In the genomic region with DNA sequence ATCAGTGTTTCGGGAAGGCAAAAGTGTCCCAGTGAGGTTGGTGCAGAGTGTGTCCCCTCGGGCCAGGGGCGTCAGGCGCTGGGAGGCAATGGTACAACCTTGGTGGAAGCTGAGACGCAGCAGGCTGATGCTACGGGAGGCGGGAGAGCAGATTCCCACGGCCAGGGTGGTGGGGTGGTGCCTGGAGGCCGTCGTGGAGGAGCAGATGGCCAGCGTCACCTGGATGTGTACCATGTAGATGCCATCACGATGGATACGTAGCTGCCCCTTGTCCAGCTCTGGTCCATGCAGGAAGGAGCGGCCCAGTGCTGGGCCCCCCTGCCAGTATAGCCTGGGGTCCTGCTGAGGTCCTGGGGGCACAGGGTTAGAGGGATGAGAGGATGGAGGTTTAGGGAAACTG, we compare ENCODE assay signal across 1 cellular context.
TF ChIP-seq lines count a peak whose summit lies in the region.

No MANE protein-coding gene starts in this region.

TF ChIP-seq in H1, 55 proteins besides CTCF, POLR2A, EP300 and RAD21:
- TF ChIP-seq JUND (IDR thresholded peaks at IDR 0.05; ENCODE audit: low read length) = no peak
- TF ChIP-seq, protein P1, sequence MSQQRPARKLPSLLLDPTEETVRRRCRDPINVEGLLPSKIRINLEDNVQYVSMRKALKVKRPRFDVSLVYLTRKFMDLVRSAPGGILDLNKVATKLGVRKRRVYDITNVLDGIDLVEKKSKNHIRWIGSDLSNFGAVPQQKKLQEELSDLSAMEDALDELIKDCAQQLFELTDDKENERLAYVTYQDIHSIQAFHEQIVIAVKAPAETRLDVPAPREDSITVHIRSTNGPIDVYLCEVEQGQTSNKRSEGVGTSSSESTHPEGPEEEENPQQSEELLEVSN (IDR thresholded peaks at IDR 0.05) = no peak
- TF ChIP-seq, protein P2, sequence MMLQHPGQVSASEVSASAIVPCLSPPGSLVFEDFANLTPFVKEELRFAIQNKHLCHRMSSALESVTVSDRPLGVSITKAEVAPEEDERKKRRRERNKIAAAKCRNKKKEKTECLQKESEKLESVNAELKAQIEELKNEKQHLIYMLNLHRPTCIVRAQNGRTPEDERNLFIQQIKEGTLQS (IDR thresholded peaks at IDR 0.05; ENCODE audit: insufficient read depth, low read depth, low read length) = no peak
- no peak for TF ChIP-seq GABPA (IDR thresholded peaks at IDR 0.05; ENCODE audit: borderline replicate concordance, insufficient read depth, low read length)
